ENCODE assay signal across 1 cellular context in the genomic region with DNA sequence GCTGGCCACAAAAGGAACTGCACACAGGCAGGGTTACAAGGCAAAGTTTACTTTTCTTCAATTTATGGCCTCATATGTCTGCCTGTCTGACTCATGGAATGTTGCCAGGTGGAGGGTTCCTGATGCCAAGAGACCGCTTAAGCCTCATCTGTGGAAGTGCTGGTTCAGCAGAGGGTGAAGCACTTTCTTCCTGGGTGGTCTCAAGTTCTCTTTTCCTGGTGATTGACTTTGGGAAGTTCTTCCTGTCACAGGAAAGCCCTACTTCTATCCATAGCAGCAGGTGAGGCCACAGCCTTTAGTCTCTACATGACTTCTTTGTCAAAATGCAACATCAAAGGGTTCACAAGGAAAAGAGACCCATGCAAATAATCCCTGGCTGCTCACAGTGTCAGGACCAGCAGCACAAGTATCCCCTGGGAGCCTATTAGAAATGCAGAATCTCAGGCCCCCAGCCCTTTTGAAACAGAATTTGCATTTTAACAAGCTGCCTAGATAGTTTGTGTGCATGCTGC.
TF ChIP-seq lines count a peak whose summit lies in the region.

No MANE protein-coding gene starts in this region.

TF ChIP-seq in SK-N-SH, 30 proteins besides CTCF, POLR2A, EP300 and RAD21 (continued from another document):
- TF ChIP-seq, protein P1, sequence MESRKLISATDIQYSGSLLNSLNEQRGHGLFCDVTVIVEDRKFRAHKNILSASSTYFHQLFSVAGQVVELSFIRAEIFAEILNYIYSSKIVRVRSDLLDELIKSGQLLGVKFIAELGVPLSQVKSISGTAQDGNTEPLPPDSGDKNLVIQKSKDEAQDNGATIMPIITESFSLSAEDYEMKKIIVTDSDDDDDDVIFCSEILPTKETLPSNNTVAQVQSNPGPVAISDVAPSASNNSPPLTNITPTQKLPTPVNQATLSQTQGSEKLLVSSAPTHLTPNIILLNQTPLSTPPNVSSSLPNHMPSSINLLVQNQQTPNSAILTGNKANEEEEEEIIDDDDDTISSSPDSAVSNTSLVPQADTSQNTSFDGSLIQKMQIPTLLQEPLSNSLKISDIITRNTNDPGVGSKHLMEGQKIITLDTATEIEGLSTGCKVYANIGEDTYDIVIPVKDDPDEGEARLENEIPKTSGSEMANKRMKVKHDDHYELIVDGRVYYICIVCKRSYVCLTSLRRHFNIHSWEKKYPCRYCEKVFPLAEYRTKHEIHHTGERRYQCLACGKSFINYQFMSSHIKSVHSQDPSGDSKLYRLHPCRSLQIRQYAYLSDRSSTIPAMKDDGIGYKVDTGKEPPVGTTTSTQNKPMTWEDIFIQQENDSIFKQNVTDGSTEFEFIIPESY (IDR thresholded peaks at IDR 0.05; ENCODE audit: borderline replicate concordance, low read depth) = no peak
- TF ChIP-seq GABPA (IDR thresholded peaks at IDR 0.05; ENCODE audit: low read depth) (no peak), FOXM1 (IDR thresholded peaks at IDR 0.05; ENCODE audit: low read depth) (no peak), EZH2phosphoT487 (IDR thresholded peaks at IDR 0.05; ENCODE audit: borderline replicate concordance, low read depth) (no peak), SIN3A (IDR thresholded peaks at IDR 0.05; ENCODE audit: borderline replicate concordance, low read depth, low read length) (no peak), JUND (IDR thresholded peaks at IDR 0.05) (no peak), GATA2 (CRISPR knock-in tag; IDR thresholded peaks at IDR 0.05) (no peak)
- TF ChIP-seq, protein P2, sequence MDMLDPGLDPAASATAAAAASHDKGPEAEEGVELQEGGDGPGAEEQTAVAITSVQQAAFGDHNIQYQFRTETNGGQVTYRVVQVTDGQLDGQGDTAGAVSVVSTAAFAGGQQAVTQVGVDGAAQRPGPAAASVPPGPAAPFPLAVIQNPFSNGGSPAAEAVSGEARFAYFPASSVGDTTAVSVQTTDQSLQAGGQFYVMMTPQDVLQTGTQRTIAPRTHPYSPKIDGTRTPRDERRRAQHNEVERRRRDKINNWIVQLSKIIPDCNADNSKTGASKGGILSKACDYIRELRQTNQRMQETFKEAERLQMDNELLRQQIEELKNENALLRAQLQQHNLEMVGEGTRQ (IDR thresholded peaks at IDR 0.05; ENCODE audit: borderline replicate concordance, low read depth, low read length) = no peak
- TF ChIP-seq, protein P3, sequence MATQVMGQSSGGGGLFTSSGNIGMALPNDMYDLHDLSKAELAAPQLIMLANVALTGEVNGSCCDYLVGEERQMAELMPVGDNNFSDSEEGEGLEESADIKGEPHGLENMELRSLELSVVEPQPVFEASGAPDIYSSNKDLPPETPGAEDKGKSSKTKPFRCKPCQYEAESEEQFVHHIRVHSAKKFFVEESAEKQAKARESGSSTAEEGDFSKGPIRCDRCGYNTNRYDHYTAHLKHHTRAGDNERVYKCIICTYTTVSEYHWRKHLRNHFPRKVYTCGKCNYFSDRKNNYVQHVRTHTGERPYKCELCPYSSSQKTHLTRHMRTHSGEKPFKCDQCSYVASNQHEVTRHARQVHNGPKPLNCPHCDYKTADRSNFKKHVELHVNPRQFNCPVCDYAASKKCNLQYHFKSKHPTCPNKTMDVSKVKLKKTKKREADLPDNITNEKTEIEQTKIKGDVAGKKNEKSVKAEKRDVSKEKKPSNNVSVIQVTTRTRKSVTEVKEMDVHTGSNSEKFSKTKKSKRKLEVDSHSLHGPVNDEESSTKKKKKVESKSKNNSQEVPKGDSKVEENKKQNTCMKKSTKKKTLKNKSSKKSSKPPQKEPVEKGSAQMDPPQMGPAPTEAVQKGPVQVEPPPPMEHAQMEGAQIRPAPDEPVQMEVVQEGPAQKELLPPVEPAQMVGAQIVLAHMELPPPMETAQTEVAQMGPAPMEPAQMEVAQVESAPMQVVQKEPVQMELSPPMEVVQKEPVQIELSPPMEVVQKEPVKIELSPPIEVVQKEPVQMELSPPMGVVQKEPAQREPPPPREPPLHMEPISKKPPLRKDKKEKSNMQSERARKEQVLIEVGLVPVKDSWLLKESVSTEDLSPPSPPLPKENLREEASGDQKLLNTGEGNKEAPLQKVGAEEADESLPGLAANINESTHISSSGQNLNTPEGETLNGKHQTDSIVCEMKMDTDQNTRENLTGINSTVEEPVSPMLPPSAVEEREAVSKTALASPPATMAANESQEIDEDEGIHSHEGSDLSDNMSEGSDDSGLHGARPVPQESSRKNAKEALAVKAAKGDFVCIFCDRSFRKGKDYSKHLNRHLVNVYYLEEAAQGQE (IDR thresholded peaks at IDR 0.05; ENCODE audit: low read depth, low read length) = no peak
TF ChIP-seq in SK-N-SH: peak in this region for 0.
